In genomic region chr4:108035691-108036090, GRCh38 we compare ENCODE assay signal across 15 cellular contexts. TPM values are rescaled to one million over a fixed set of nuclear protein-coding genes. Genes with fewer than 3 reads are reported as not detected.
A peak's percentile ranks its signal among the peaks of the same experiment; 100 is the strongest.
DNase-seq lines count a peak whose midpoint lies in the region; ATAC-seq and FAIRE-seq lines count a peak whose summit lies in the region.
"Had no signal": no experiment of that assay in that cellular context is flagged by ENCODE, and none has a peak within 500 bp of the region (broad histone marks: within the 10 kb centered on the region; RNA-seq: fewer than 3 reads in every experiment).

No MANE protein-coding gene starts in this region.

- no peak for FAIRE-seq in HTR-8/SVneo (lab: Jason Lieb, UNC)
- FAIRE-seq: TTC549 had no signal

- CTCF ChIA-PET in CD8-positive, alpha-beta memory T cell (lab: Charles Lee), result no interaction called here

- no peak overlapping the region for H3K27ac ChIP-seq in CD8-positive, alpha-beta memory T cell (ENCODE audit: low read depth, low read length)
- H3K27ac ChIP-seq: suprapubic skin had no signal

- H3K4me1 Mint-ChIP-seq in CD8-positive, alpha-beta memory T cell, result peaks cover 9 to 17% (median 16%) of the 10 kb centered on the region in 3 donors
- H3K4me1 Mint-ChIP-seq in activated naive CD8-positive, alpha-beta T cell treated with anti-CD3 and anti-CD28 coated beads for 36 hours, result peaks cover 67% of the 10 kb centered on the region
- H3K4me1 Mint-ChIP-seq: nephron had no signal

- peak overlapping the region; percentile 8 for H3K4me3 ChIP-seq in CD8-positive, alpha-beta memory T cell (ENCODE audit: low read length)
- H3K4me3 ChIP-seq: suprapubic skin had no signal

- H3K36me3 Mint-ChIP-seq in CD8-positive, alpha-beta memory T cell, result peaks cover 5 to 36% (median 19%) of the 10 kb centered on the region in 3 donors
- peaks cover 43% of the 10 kb centered on the region for H3K36me3 Mint-ChIP-seq in activated naive CD8-positive, alpha-beta T cell treated with anti-CD3 and anti-CD28 coated beads for 36 hours

- DNase-seq in CD8-positive, alpha-beta memory T cell, result no peak
- DNase-seq in activated naive CD8-positive, alpha-beta T cell treated with anti-CD3 and anti-CD28 coated beads for 36 hours, result peak; percentile 44
- DNase-seq in NCI-H128 (lab: John Stamatoyannopoulos, UW; ENCODE audit: unreplicated experiment) (no peak), SIG-M5 (lab: John Stamatoyannopoulos, UW) (no peak), HTR-8/SVneo (ENCODE audit: insufficient read length, low spot score) (no peak), HCEC 1CT (no peak)
- DNase-seq: effector memory CD8-positive, alpha-beta T cell; NCI-H446 had no signal

- no peaks in the 10 kb centered on the region for H3K36me3 ChIP-seq in CD8-positive, alpha-beta memory T cell (ENCODE audit: insufficient read depth, low read length)

- ATAC-seq in GM19025 (IDR thresholded peaks at IDR 0.05; ENCODE audit: low read depth, unreplicated experiment) (peak; percentile 32), HG03135 (IDR thresholded peaks at IDR 0.05; ENCODE audit: unreplicated experiment) (peak; percentile 34)
- ATAC-seq: effector memory CD8-positive, alpha-beta T cell; sciatic nerve had no signal

- no peaks in the 10 kb centered on the region for H3K9me3 Mint-ChIP-seq in CD8-positive, alpha-beta memory T cell
- peaks cover 8% of the 10 kb centered on the region for H3K9me3 Mint-ChIP-seq in activated naive CD8-positive, alpha-beta T cell treated with anti-CD3 and anti-CD28 coated beads for 36 hours
- H3K9me3 Mint-ChIP-seq: effector memory CD8-positive, alpha-beta T cell had no signal

- H3K27me3 Mint-ChIP-seq in CD8-positive, alpha-beta memory T cell, result peaks cover 0 to 1% of the 10 kb centered on the region in 2 donors
- H3K27me3 Mint-ChIP-seq in activated naive CD8-positive, alpha-beta T cell treated with anti-CD3 and anti-CD28 coated beads for 36 hours, result no peaks in the 10 kb centered on the region
- H3K27me3 Mint-ChIP-seq: brain; effector memory CD8-positive, alpha-beta T cell had no signal

- peak overlapping the region in 6 of 8 donors; percentile 15 to 83 (median 64) for H3K27ac Mint-ChIP-seq in CD8-positive, alpha-beta memory T cell
- H3K27ac Mint-ChIP-seq in activated naive CD8-positive, alpha-beta T cell treated with anti-CD3 and anti-CD28 coated beads for 36 hours, result peak overlapping the region; percentile 99
- H3K27ac Mint-ChIP-seq: effector memory CD8-positive, alpha-beta T cell; nephron had no signal

- H3K4me1 ChIP-seq in CD8-positive, alpha-beta memory T cell (ENCODE audit: insufficient read depth, low read length), result peaks cover 50% of the 10 kb centered on the region
- H3K4me1 ChIP-seq: suprapubic skin had no signal

- POLR2A ChIA-PET in CD8-positive, alpha-beta memory T cell (lab: Charles Lee), result interaction anchor here (0.6 kb wide), 1 partner anchor 399 kb away, joined by 4 read pairs; no protein-coding TSS in a partner anchor

- no peaks in the 10 kb centered on the region for H3K9me3 ChIP-seq in CD8-positive, alpha-beta memory T cell (ENCODE audit: low read length)
- H3K9me3 ChIP-seq: suprapubic skin had no signal

- H3K4me3 Mint-ChIP-seq in CD8-positive, alpha-beta memory T cell, result no peak overlapping the region
- peak overlapping the region; percentile 80 for H3K4me3 Mint-ChIP-seq in activated naive CD8-positive, alpha-beta T cell treated with anti-CD3 and anti-CD28 coated beads for 36 hours
- H3K4me3 Mint-ChIP-seq: brain; effector memory CD8-positive, alpha-beta T cell; nephron had no signal

- no peaks in the 10 kb centered on the region for H3K27me3 ChIP-seq in CD8-positive, alpha-beta memory T cell (ENCODE audit: insufficient read depth, low read length, poor library complexity, severe bottlenecking)
- H3K27me3 ChIP-seq: suprapubic skin had no signal

RNA-seq across cellular contexts. Expression of gene HADH, which starts 46.0 kb away (rescaled TPM):
- total RNA-seq in CD8-positive, alpha-beta memory T cell, result 10 to 100 TPM; 38.5 to 40.9 TPM
- 33.6 TPM for polyA plus RNA-seq in CD8-positive, alpha-beta memory T cell
- total RNA-seq in activated naive CD8-positive, alpha-beta T cell treated with anti-CD3 and anti-CD28 coated beads for 36 hours, result 10 to 100 TPM; 49.6 to 51.2 TPM
